Comparison of ENCODE assay signal across 25 cellular contexts in genomic region chr11:85776951-85777602, GRCh38. TPM values are rescaled to one million over a fixed set of nuclear protein-coding genes. Genes with fewer than 3 reads are reported as not detected.
DNase-seq lines count a peak whose midpoint lies in the region; ATAC-seq and TF ChIP-seq lines count a peak whose summit lies in the region.
"Had no signal": no experiment of that assay in that cellular context is flagged by ENCODE, and none has a peak within 500 bp of the region (broad histone marks: within the 10 kb centered on the region; RNA-seq: fewer than 3 reads in every experiment).

No MANE protein-coding gene starts in this region.

- no peak overlapping the region for H3K4ac ChIP-seq in mesendoderm (ENCODE audit: low read depth, low read length)

- H3K4me3 ChIP-seq in mammary epithelial cell (replicated peaks in 1 of 3; ENCODE audit: insufficient read depth in 1 of 3, low read depth in 2 of 3, low read length in 3 of 3) (no peak overlapping the region), mesendoderm (ENCODE audit: low read length) (no peak overlapping the region)
- H3K4me3 ChIP-seq in naive thymus-derived CD4-positive, alpha-beta T cell (ENCODE audit: low read length), result no peak overlapping the region
- H3K4me3 ChIP-seq: A549, BLaER1, GM12878, lung, stomach, uterus had no signal

- peak overlapping the region; percentile 56 for H3K27ac Mint-ChIP-seq in activated T-cell treated with anti-CD3 and anti-CD28 coated beads, Interleukin-2, amount 50 U/mL, for 72 hours
- no peak overlapping the region for H3K27ac Mint-ChIP-seq in activated T-cell treated with anti-CD3 and anti-CD28 coated beads, Interleukin-2, amount 50 U/mL, for 24 hours
- H3K27ac Mint-ChIP-seq in naive thymus-derived CD4-positive, alpha-beta T cell, result peak overlapping the region in 3 of 9 donors; percentile 7 to 49 (median 23)
- H3K27ac Mint-ChIP-seq: activated naive CD8-positive, alpha-beta T cell treated with anti-CD3 and anti-CD28 coated beads for 36 hours; activated T-helper 1 cell treated with anti-CD3 and anti-CD28 coated beads, Interleukin-12 subunit alpha, Interleukin-12 subunit beta, Interleukin-2, Interleukin-4 antibody, amounts not matched to agents 30 ng/mL and 10 ng/mL and 1 ng/mL, durations not matched to agents 14 hours and 24 hours and 36 hours had no signal

- dilution Hi-C loops in mammary epithelial cell (cut with HindIII; ENCODE audit: low sequenced_read_pairs), result no loop called here

- no peak overlapping the region for H2BK15ac ChIP-seq in mesendoderm (replicated peaks; ENCODE audit: low read depth)

- in situ Hi-C loops in mammary epithelial cell (cut with MboI; ENCODE audit: low sequenced_read_pairs in 2 of 2), result no loop called here

- no peak for DNase-seq in activated T-cell treated with anti-CD3 and anti-CD28 coated beads, Interleukin-2, amount 50 U/mL, for 72 hours
- DNase-seq in activated T-cell treated with anti-CD3 and anti-CD28 coated beads, Interleukin-2, amount 50 U/mL, for 24 hours, result no peak
- DNase-seq in mammary epithelial cell (peak; percentile 66), inferior parietal cortex (ENCODE audit: extremely low spot score) (peak; percentile 47), mesendoderm (no peak)
- DNase-seq in naive thymus-derived CD4-positive, alpha-beta T cell, result no peak
- DNase-seq: activated naive CD8-positive, alpha-beta T cell treated with anti-CD3 and anti-CD28 coated beads for 36 hours; brain microvascular endothelial cell; dermis blood vessel endothelial cell; erythroblast; GDM1; naive thymus-derived CD8-positive, alpha-beta T cell; NCI-H2227 treated with DMSO at 0.1 percent for 48 hours; stomach; T-helper 9 cell; uterus had no signal

- ATAC-seq in activated T-cell treated with anti-CD3 and anti-CD28 coated beads, Interleukin-2, amount 50 U/mL, for 72 hours (replicated peaks in 1 of 2), result no peak
- no peak for ATAC-seq in GM21619 (IDR thresholded peaks at IDR 0.05; ENCODE audit: unreplicated experiment)
- no peak for ATAC-seq in naive thymus-derived CD4-positive, alpha-beta T cell
- ATAC-seq: A549; GM12878; naive thymus-derived CD8-positive, alpha-beta T cell; SK-N-SH treated with all-trans-retinoic acid at 6 μM for 48 hours had no signal

- no peak overlapping the region for H3K56ac ChIP-seq in mesendoderm (ENCODE audit: low read length)

- H3K9ac ChIP-seq in mammary epithelial cell (ENCODE audit: insufficient read depth, low read length) (no peak overlapping the region), mesendoderm (ENCODE audit: low read length) (no peak overlapping the region)
- H3K9ac ChIP-seq: BLaER1, parathyroid adenoma had no signal

- H4K20me1 ChIP-seq in mammary epithelial cell (ENCODE audit: insufficient read depth, low read length), result no peaks in the 10 kb centered on the region
- H4K20me1 ChIP-seq: BLaER1 had no signal

- 20% methylated on average over 1 of the region's 1 CpG for WGBS in mammary epithelial cell (ENCODE audit: low coverage, missing lambda C conversion rate)
- WGBS in mesendoderm (ENCODE audit: extremely low coverage, insufficient coverage, low lambda C conversion rate), result no CpG with 5 or more reads among the region's 1 CpG

- no peak overlapping the region for H4K5ac ChIP-seq in mesendoderm (ENCODE audit: low read length)

- H4K8ac ChIP-seq in mesendoderm (ENCODE audit: low read depth, low read length), result no peak overlapping the region

- H2AFZ ChIP-seq in mammary epithelial cell (ENCODE audit: low read depth, low read length), result peak overlapping the region; percentile 18
- H2AFZ ChIP-seq: parathyroid adenoma had no signal

- POLR2A ChIA-PET in naive thymus-derived CD4-positive, alpha-beta T cell (lab: Charles Lee), result interaction anchor here (0.7 kb wide), 1 partner anchor 10 kb away, joined by 3 read pairs; no protein-coding TSS in a partner anchor

- H3K27ac ChIP-seq in mammary epithelial cell (ENCODE audit: insufficient read depth, low read depth, low read length) (peak overlapping the region; percentile 37), temporal lobe (ENCODE audit: low read depth, low read length) (peak overlapping the region; percentile 38), mesendoderm (ENCODE audit: low read depth, low read length) (no peak overlapping the region)
- no peak overlapping the region for H3K27ac ChIP-seq in naive thymus-derived CD4-positive, alpha-beta T cell (ENCODE audit: low read depth, low read length)
- H3K27ac ChIP-seq: A549, BLaER1, brain microvascular endothelial cell, parathyroid adenoma, stomach, uterus had no signal

- BruUV-seq in mammary epithelial cell (replicated peaks; lab: Mats Ljungman, UMichigan), result no TSS peak

- intact Hi-C loops in mammary epithelial cell (cut with micrococcal nuclease), result no loop called here
- intact Hi-C loops in naive thymus-derived CD4-positive, alpha-beta T cell (cut with micrococcal nuclease), result no loop called here

- H3K27me3 Mint-ChIP-seq in activated T-cell treated with anti-CD3 and anti-CD28 coated beads, Interleukin-2, amount 50 U/mL, for 72 hours (ENCODE audit: low read depth), result no peaks in the 10 kb centered on the region
- H3K27me3 Mint-ChIP-seq in activated T-cell treated with anti-CD3 and anti-CD28 coated beads, Interleukin-2, amount 50 U/mL, for 24 hours, result no peaks in the 10 kb centered on the region
- no peaks in the 10 kb centered on the region for H3K27me3 Mint-ChIP-seq in naive thymus-derived CD4-positive, alpha-beta T cell
- H3K27me3 Mint-ChIP-seq: activated naive CD8-positive, alpha-beta T cell treated with anti-CD3 and anti-CD28 coated beads for 36 hours; naive thymus-derived CD8-positive, alpha-beta T cell had no signal

- peaks cover 0 to 2% of the 10 kb centered on the region in 2 donors for H3K36me3 Mint-ChIP-seq in activated T-cell treated with anti-CD3 and anti-CD28 coated beads, Interleukin-2, amount 50 U/mL, for 72 hours (ENCODE audit: insufficient read depth in 2 of 2)
- peaks cover 1% of the 10 kb centered on the region for H3K36me3 Mint-ChIP-seq in activated T-cell treated with anti-CD3 and anti-CD28 coated beads, Interleukin-2, amount 50 U/mL, for 24 hours (ENCODE audit: low read depth)
- H3K36me3 Mint-ChIP-seq in naive thymus-derived CD4-positive, alpha-beta T cell, result peaks cover 6 to 53% (median 18%) of the 10 kb centered on the region in 5 donors

- H3K4me1 Mint-ChIP-seq in activated T-cell treated with anti-CD3 and anti-CD28 coated beads, Interleukin-2, amount 50 U/mL, for 72 hours (ENCODE audit: low read depth), result peaks cover 60% of the 10 kb centered on the region
- peaks cover 58% of the 10 kb centered on the region for H3K4me1 Mint-ChIP-seq in activated T-cell treated with anti-CD3 and anti-CD28 coated beads, Interleukin-2, amount 50 U/mL, for 24 hours (ENCODE audit: low read depth)
- peaks cover 36 to 83% (median 53%) of the 10 kb centered on the region in 7 donors for H3K4me1 Mint-ChIP-seq in naive thymus-derived CD4-positive, alpha-beta T cell

- CTCF ChIA-PET in mammary epithelial cell (lab: Charles Lee; ENCODE audit: low non-redundant PET), result no interaction called here
- CTCF ChIA-PET in naive thymus-derived CD4-positive, alpha-beta T cell (lab: Charles Lee), result interaction anchor here (1.1 to 1.3 kb wide), 2 partner anchors 10 to 31 kb away, joined by 3 read pairs; no protein-coding TSS in a partner anchor

- peak overlapping the region; percentile 13 for H3K4me2 ChIP-seq in mammary epithelial cell (ENCODE audit: insufficient read depth, low read depth, low read length)
- H3K4me2 ChIP-seq in mesendoderm (ENCODE audit: low read length), result no peak overlapping the region
- H3K4me2 ChIP-seq: A549, BLaER1 had no signal

- H2BK120ac ChIP-seq in mesendoderm (ENCODE audit: low read depth, low read length), result no peak overlapping the region

- no peak overlapping the region for H3K23ac ChIP-seq in mesendoderm (ENCODE audit: low read length)

- no peaks in the 10 kb centered on the region for H3K9me3 ChIP-seq in mammary epithelial cell (replicated peaks; ENCODE audit: insufficient read depth, low read length)
- peaks cover 0 to 4% (median 0%) of the 10 kb centered on the region in 3 experiments for H3K9me3 ChIP-seq in naive thymus-derived CD4-positive, alpha-beta T cell (ENCODE audit: control insufficient read depth in 2 of 3, low read length in 3 of 3)
- H3K9me3 ChIP-seq: A549, stomach, uterus had no signal

- TF ChIP-seq CTCF in mammary epithelial cell (conservative IDR thresholded peaks at IDR 0.05 in 1 of 2, IDR thresholded peaks at IDR 0.05 in 1 of 2; ENCODE audit: extremely low read depth in 1 of 2, insufficient read depth in 1 of 2, low read depth in 1 of 2, low read length in 2 of 2), result no peak

- H3K36me3 ChIP-seq in mammary epithelial cell (ENCODE audit: insufficient read depth, low read length) (no peaks in the 10 kb centered on the region), mesendoderm (ENCODE audit: control insufficient read depth, insufficient read depth, low read length) (no peaks in the 10 kb centered on the region)
- no peaks in the 10 kb centered on the region for H3K36me3 ChIP-seq in naive thymus-derived CD4-positive, alpha-beta T cell (ENCODE audit: control insufficient read depth in 2 of 3, insufficient read depth in 3 of 3, low read length in 3 of 3)
- H3K36me3 ChIP-seq: BLaER1, brain microvascular endothelial cell, stomach, uterus had no signal

- H3K4me3 Mint-ChIP-seq in activated T-cell treated with anti-CD3 and anti-CD28 coated beads, Interleukin-2, amount 50 U/mL, for 72 hours, result no peak overlapping the region
- no peak overlapping the region for H3K4me3 Mint-ChIP-seq in activated T-cell treated with anti-CD3 and anti-CD28 coated beads, Interleukin-2, amount 50 U/mL, for 24 hours
- H3K4me3 Mint-ChIP-seq in naive thymus-derived CD4-positive, alpha-beta T cell, result no peak overlapping the region
- H3K4me3 Mint-ChIP-seq: activated naive CD8-positive, alpha-beta T cell treated with anti-CD3 and anti-CD28 coated beads for 36 hours; activated T-helper 1 cell treated with anti-CD3 and anti-CD28 coated beads, Interleukin-12 subunit alpha, Interleukin-12 subunit beta, Interleukin-2, Interleukin-4 antibody, amounts not matched to agents 30 ng/mL and 10 ng/mL and 1 ng/mL, durations not matched to agents 14 hours and 24 hours and 36 hours had no signal

- no peaks in the 10 kb centered on the region for H3K27me3 ChIP-seq in mammary epithelial cell (ENCODE audit: insufficient read depth, low read length)
- no peaks in the 10 kb centered on the region for H3K27me3 ChIP-seq in mesendoderm (ENCODE audit: insufficient read depth, low read length, poor library complexity)
- no peaks in the 10 kb centered on the region for H3K27me3 ChIP-seq in naive thymus-derived CD4-positive, alpha-beta T cell (ENCODE audit: control insufficient read depth in 2 of 2, insufficient read depth in 2 of 2, low read length in 2 of 2)
- H3K27me3 ChIP-seq: BLaER1, brain microvascular endothelial cell, stomach, uterus had no signal

- no peak overlapping the region for H2BK5ac ChIP-seq in mesendoderm (ENCODE audit: low read length)

- no peaks in the 10 kb centered on the region for H3K79me1 ChIP-seq in mesendoderm (ENCODE audit: low read length)

- H3K18ac ChIP-seq in mesendoderm (ENCODE audit: low read length), result no peak overlapping the region

- H3K9me3 Mint-ChIP-seq in activated T-cell treated with anti-CD3 and anti-CD28 coated beads, Interleukin-2, amount 50 U/mL, for 72 hours, result peaks cover 0 to 1% of the 10 kb centered on the region in 2 donors
- peaks cover 5% of the 10 kb centered on the region for H3K9me3 Mint-ChIP-seq in activated T-cell treated with anti-CD3 and anti-CD28 coated beads, Interleukin-2, amount 50 U/mL, for 24 hours
- peaks cover 0 to 8% (median 2%) of the 10 kb centered on the region in 11 donors for H3K9me3 Mint-ChIP-seq in naive thymus-derived CD4-positive, alpha-beta T cell
- H3K9me3 Mint-ChIP-seq: activated T-helper 1 cell treated with anti-CD3 and anti-CD28 coated beads, Interleukin-12 subunit alpha, Interleukin-12 subunit beta, Interleukin-2, Interleukin-4 antibody, amounts not matched to agents 30 ng/mL and 10 ng/mL and 1 ng/mL, durations not matched to agents 14 hours and 24 hours and 36 hours had no signal

- no peaks in the 10 kb centered on the region for H3K79me2 ChIP-seq in mammary epithelial cell (ENCODE audit: insufficient read depth, low read length)
- H3K79me2 ChIP-seq in mesendoderm (ENCODE audit: control insufficient read depth, insufficient read depth, low read length), result no peaks in the 10 kb centered on the region
- H3K79me2 ChIP-seq: parathyroid adenoma had no signal

- no peak overlapping the region for H2AK5ac ChIP-seq in mesendoderm (ENCODE audit: low read length)

- H3K4me1 ChIP-seq in mammary epithelial cell (ENCODE audit: insufficient read depth, low read length) (peaks cover 19% of the 10 kb centered on the region), mesendoderm (ENCODE audit: control insufficient read depth, low read depth, low read length) (peaks cover 16% of the 10 kb centered on the region)
- H3K4me1 ChIP-seq in naive thymus-derived CD4-positive, alpha-beta T cell (ENCODE audit: control insufficient read depth in 2 of 2, insufficient read depth in 2 of 2, low read length in 2 of 2), result peaks cover 17 to 22% of the 10 kb centered on the region in 2 donors
- H3K4me1 ChIP-seq: parathyroid adenoma, uterus had no signal

RNA-seq across cellular contexts. Expression of gene SYTL2, which starts 33.9 kb away (rescaled TPM):
- 10 to 100 TPM; 34.4 to 40.1 TPM for total RNA-seq in activated T-cell treated with anti-CD3 and anti-CD28 coated beads, Interleukin-2, amount 50 U/mL, for 72 hours
- total RNA-seq in mammary epithelial cell (10 to 100 TPM in 1 of 2 donors, 1 to 10 TPM in 1; 6.2 to 11.5 TPM), temporal lobe (3.7 TPM)
- polyA plus RNA-seq in mammary epithelial cell, result 3.8 TPM
- 2.8 TPM for polyA minus RNA-seq in mammary epithelial cell
- polyA plus RNA-seq in mesendoderm (2013, experiment 1 of 2), result 4.9 TPM
- polyA plus RNA-seq in mesendoderm (2013, experiment 2 of 2), result 5.4 TPM
- 10 to 100 TPM; 24.8 to 62.9 (median 27.5) TPM for total RNA-seq in naive thymus-derived CD4-positive, alpha-beta T cell
- polyA plus RNA-seq in naive thymus-derived CD4-positive, alpha-beta T cell, result 10 to 100 TPM; 12.0 to 33.3 TPM

Comparison
In these comparisons a context has a peak if more than half of its experiments do, and no peak if none do; other contexts are left out.
1. DNase-seq: peak in mammary epithelial cell (single experiment) and inferior parietal cortex (single experiment); none in activated T-cell treated with anti-CD3 and anti-CD28 coated beads, Interleukin-2, amount 50 U/mL, for 72 hours (0 of 2), activated T-cell treated with anti-CD3 and anti-CD28 coated beads, Interleukin-2, amount 50 U/mL, for 24 hours (single experiment), mesendoderm (single experiment) and naive thymus-derived CD4-positive, alpha-beta T cell (0 of 9).
2. H3K27ac ChIP-seq: peak in mammary epithelial cell (single experiment) and temporal lobe (single experiment); none in mesendoderm (single experiment) and naive thymus-derived CD4-positive, alpha-beta T cell (single experiment).